Comparison of ENCODE assay signal across 8 cellular contexts in genomic region chr4:88285235-88285505, GRCh38. TPM values are rescaled to one million over a fixed set of nuclear protein-coding genes. Genes with fewer than 3 reads are reported as not detected.
A peak's percentile ranks its signal among the peaks of the same experiment; 100 is the strongest.
DNase-seq lines count a peak whose midpoint lies in the region; ATAC-seq, FAIRE-seq and TF ChIP-seq lines count a peak whose summit lies in the region.

No MANE protein-coding gene starts in this region.

- intact Hi-C loops in GM12878 (cut with micrococcal nuclease; ENCODE audit: unreplicated experiment) = loop anchor here (2.0 kb wide), 2 partner anchors 172 to 238 kb away; partner anchors contain the start of genes HERC5 and PYURF

- H3K4me3 ChIP-seq in GM12878 = peak overlapping the region; percentile 69
- peak overlapping the region in 1 of 2 experiments; percentile 90 for H3K4me3 ChIP-seq in mesenchymal stem cell (ENCODE audit: insufficient read depth in 1 of 2, low read depth in 1 of 2, low read length in 2 of 2)

- H3K9me3 Mint-ChIP-seq in activated naive CD4-positive, alpha-beta T cell treated with anti-CD3 and anti-CD28 coated beads, Interleukin-2, amount 10 ng/mL, durations not matched to agents 7 days and 5 days = no peaks in the 10 kb centered on the region
- H3K9me3 Mint-ChIP-seq in type B pancreatic cell = no peaks in the 10 kb centered on the region

- no peak for TF ChIP-seq POLR2A in GM12878 (IDR thresholded peaks at IDR 0.05; ENCODE audit: low read depth, low read length)

- H3K36me3 ChIP-seq in GM12878 (ENCODE audit: control insufficient read depth in 2 of 2, insufficient read depth in 2 of 2, low read length in 1 of 2) (no peaks in the 10 kb centered on the region; a peak in 1 of 4 replicates), mesenchymal stem cell (ENCODE audit: control insufficient read depth in 1 of 2, insufficient read depth in 2 of 2, low read depth in 1 of 2, low read length in 2 of 2) (no peaks in the 10 kb centered on the region)

- peaks cover 15% of the 10 kb centered on the region for H3K36me3 Mint-ChIP-seq in activated naive CD4-positive, alpha-beta T cell treated with anti-CD3 and anti-CD28 coated beads, Interleukin-2, amount 10 ng/mL, durations not matched to agents 7 days and 5 days
- no peaks in the 10 kb centered on the region for H3K36me3 Mint-ChIP-seq in type B pancreatic cell

- no peak overlapping the region for H2BK5ac ChIP-seq in mesenchymal stem cell (ENCODE audit: low read depth, low read length, poor library complexity, severe bottlenecking)

- H3K27me3 ChIP-seq in GM12878 (replicated peaks in 1 of 2; ENCODE audit: control insufficient read depth in 2 of 2, insufficient read depth in 2 of 2, low read length in 1 of 2) = no peaks in the 10 kb centered on the region
- no peaks in the 10 kb centered on the region for H3K27me3 ChIP-seq in mesenchymal stem cell (ENCODE audit: control insufficient read depth in 1 of 2, insufficient read depth in 1 of 2, low read length in 2 of 2)

- no peak overlapping the region for H2BK120ac ChIP-seq in mesenchymal stem cell (ENCODE audit: low read depth, low read length)

- H3K79me1 ChIP-seq in mesenchymal stem cell (replicated peaks; ENCODE audit: low read length, poor library complexity, severe bottlenecking) = peaks cover 5% of the 10 kb centered on the region

- CTCF ChIA-PET in activated naive CD4-positive, alpha-beta T cell treated with anti-CD3 and anti-CD28 coated beads, Interleukin-2, amount 10 ng/mL, durations not matched to agents 7 days and 5 days (lab: Charles Lee) = interaction anchor here (1.3 to 1.4 kb wide), 3 partner anchors 20 to 230 kb away, joined by 4 to 6 read pairs (median 5); no protein-coding TSS in a partner anchor
- CTCF ChIA-PET in GM12878 (lab: Yijun Ruan, JAX) = interaction anchor here (0.6 to 3.1 kb wide), 8 partner anchors 9 to 268 kb away, joined by 3 to 9 read pairs (median 8); partner anchors contain the start of gene HERC6

- H3K18ac ChIP-seq in mesenchymal stem cell (ENCODE audit: low read depth in 1 of 2, low read length in 2 of 2) = no peak overlapping the region

- no peaks in the 10 kb centered on the region for H4K20me1 ChIP-seq in GM12878 (ENCODE audit: control insufficient read depth, insufficient read depth)

- peaks cover 42% of the 10 kb centered on the region for H3K4me1 Mint-ChIP-seq in activated naive CD4-positive, alpha-beta T cell treated with anti-CD3 and anti-CD28 coated beads, Interleukin-2, amount 10 ng/mL, durations not matched to agents 7 days and 5 days
- H3K4me1 Mint-ChIP-seq in type B pancreatic cell (ENCODE audit: unreplicated experiment) = peaks cover 26% of the 10 kb centered on the region

- TSS peak; percentile 84 for BruUV-seq in GM12878 (replicated peaks; lab: Mats Ljungman, UMichigan)

- H4K8ac ChIP-seq in mesenchymal stem cell (ENCODE audit: low read length) = no peak overlapping the region

- no peak overlapping the region for H2AK5ac ChIP-seq in mesenchymal stem cell (ENCODE audit: low read length, severe bottlenecking)

- 0% methylated on average over 3 of the region's 3 CpGs for WGBS in GM12878 (ENCODE audit: insufficient coverage, insufficient replicate concordance, low lambda C conversion rate, missing lambda C conversion rate)
- WGBS in mesenchymal stem cell = 79% methylated on average over 3 of the region's 3 CpGs

- POLR2A ChIA-PET in GM12878 (lab: Charles Lee) = interaction anchor here (0.7 to 5.8 kb wide), 3 partner anchors 9 to 172 kb away, joined by 3 to 40 read pairs (median 27); partner anchors contain the start of gene HERC5

- RAD21 ChIA-PET in GM12878 (lab: Charles Lee; ENCODE audit: unreplicated experiment) = interaction anchor here (0.7 to 6.2 kb wide), 10 partner anchors 9 to 240 kb away, joined by 3 to 42 read pairs (median 6); partner anchors contain the start of gene HERC5

- H3K14ac ChIP-seq in mesenchymal stem cell (ENCODE audit: low read length in 2 of 2) = no peak overlapping the region

- ATAC-seq in GM12878 = no peak
- no peak for ATAC-seq in activated CD4-positive, CD25-positive, alpha-beta regulatory T cell treated with anti-CD3 and anti-CD28 coated beads, Interleukin-2, amount 50 U/mL, for 24 hours

- in situ Hi-C loops in GM12878 (cut with MboI) = no loop called here

- no peak overlapping the region for H3K23ac ChIP-seq in mesenchymal stem cell (ENCODE audit: low read length in 2 of 2)

- TF ChIP-seq CTCF in GM12878 (IDR thresholded peaks at IDR 0.05 in 2 of 3, conservative IDR thresholded peaks at IDR 0.05 in 1 of 3; ENCODE audit: control insufficient read depth in 2 of 3, extremely low read depth in 1 of 3, insufficient read depth in 1 of 3, low read depth in 3 of 3, low read length in 3 of 3) (no peak), type B pancreatic cell (conservative IDR thresholded peaks at IDR 0.05) (no peak)

- peak overlapping the region; percentile 89 for H3K4me3 Mint-ChIP-seq in activated naive CD4-positive, alpha-beta T cell treated with anti-CD3 and anti-CD28 coated beads, Interleukin-2, amount 10 ng/mL, durations not matched to agents 7 days and 5 days
- H3K4me3 Mint-ChIP-seq in type B pancreatic cell = peak overlapping the region; percentile 100

- TF ChIP-seq EP300 in GM12878 (IDR thresholded peaks at IDR 0.05; ENCODE audit: borderline replicate concordance in 1 of 2, control insufficient read depth in 1 of 2, low read depth in 2 of 2, low read length in 2 of 2) = no peak

- no peak for TF ChIP-seq RAD21 in GM12878 (IDR thresholded peaks at IDR 0.05; ENCODE audit: insufficient read depth, low read depth, low read length)

- H3K4ac ChIP-seq in mesenchymal stem cell (ENCODE audit: low read depth in 1 of 2, low read length in 2 of 2) = no peak overlapping the region

- H3K79me2 ChIP-seq in GM12878 (ENCODE audit: control insufficient read depth, insufficient read depth, low read length) = peaks cover 37% of the 10 kb centered on the region

- H2BK12ac ChIP-seq in mesenchymal stem cell (ENCODE audit: low read length in 2 of 2) = no peak overlapping the region

- H3K4me1 ChIP-seq in GM12878 (ENCODE audit: control insufficient read depth, insufficient read depth, low read length) (0 out of 2 replicates have a peak, but pooled peaks cover under 1% of the 10 kb centered on the region), mesenchymal stem cell (ENCODE audit: control insufficient read depth, insufficient read depth, low read depth, low read length) (peaks cover 7% of the 10 kb centered on the region)

- H2BK15ac ChIP-seq in mesenchymal stem cell (ENCODE audit: low read depth, poor library complexity, severe bottlenecking) = no peak overlapping the region

- no peaks in the 10 kb centered on the region for H3K9me3 ChIP-seq in GM12878 (replicated peaks; ENCODE audit: control insufficient read depth, insufficient read depth, low read length)
- H3K9me3 ChIP-seq in mesenchymal stem cell (ENCODE audit: control insufficient read depth, low read length) = no peaks in the 10 kb centered on the region

- H3K9ac ChIP-seq in GM12878 (ENCODE audit: control insufficient read depth, insufficient read depth, low read length) (peak overlapping the region; percentile 52), mesenchymal stem cell (ENCODE audit: low read length) (peak overlapping the region; percentile 91)

- H3K4me2 ChIP-seq in GM12878 (ENCODE audit: control insufficient read depth, insufficient read depth) (peak overlapping the region; percentile 77), mesenchymal stem cell (ENCODE audit: low read length, poor library complexity, severe bottlenecking) (peak overlapping the region; percentile 77)

- FAIRE-seq in GM12878 (lab: Jason Lieb, UNC) = no peak

- DNase-seq in activated naive CD4-positive, alpha-beta T cell treated with anti-CD3 and anti-CD28 coated beads, Interleukin-2, amount 10 ng/mL, durations not matched to agents 7 days and 5 days = no peak
- DNase-seq in activated naive CD4-positive, alpha-beta T cell treated with Interleukin-2 at 50 U/mL for 16 hours = no peak
- no peak for DNase-seq in GM12878 (ENCODE audit: low read depth, low spot score)
- no peak for DNase-seq in mesenchymal stem cell
- no peak for DNase-seq in type B pancreatic cell (ENCODE audit: extremely low spot score, unreplicated experiment)
- no peak for DNase-seq in NCI-H345 treated with DMSO at 0.1 percent for 48 hours (lab: John Stamatoyannopoulos, UW; ENCODE audit: unreplicated experiment)
- no peak for DNase-seq in hypothalamus (lab: John Stamatoyannopoulos, UW)

- peak overlapping the region; percentile 99 for H3K27ac Mint-ChIP-seq in activated naive CD4-positive, alpha-beta T cell treated with anti-CD3 and anti-CD28 coated beads, Interleukin-2, amount 10 ng/mL, durations not matched to agents 7 days and 5 days
- peak overlapping the region; percentile 100 for H3K27ac Mint-ChIP-seq in type B pancreatic cell

- H2AFZ ChIP-seq in GM12878 (ENCODE audit: control insufficient read depth, low read depth, low read length) = peak overlapping the region; percentile 86
- no peak overlapping the region for H2AFZ ChIP-seq in mesenchymal stem cell (ENCODE audit: low read depth, low read length)

- H3K27me3 Mint-ChIP-seq in activated naive CD4-positive, alpha-beta T cell treated with anti-CD3 and anti-CD28 coated beads, Interleukin-2, amount 10 ng/mL, durations not matched to agents 7 days and 5 days = peaks cover 3% of the 10 kb centered on the region
- H3K27me3 Mint-ChIP-seq in type B pancreatic cell = no peaks in the 10 kb centered on the region

- no peak overlapping the region for H4K91ac ChIP-seq in mesenchymal stem cell (ENCODE audit: low read length)

- H3K27ac ChIP-seq in GM12878 (ENCODE audit: control insufficient read depth, insufficient read depth) = peak overlapping the region; percentile 75
- H3K27ac ChIP-seq in mesenchymal stem cell (ENCODE audit: low read length, poor library complexity, severe bottlenecking) = peak overlapping the region; percentile 69

- SMC1A ChIA-PET in GM12878 (lab: Charles Lee; ENCODE audit: uncharacterized antibody, unreplicated experiment) = interaction anchor here (0.7 to 13.5 kb wide), 9 partner anchors 9 to 172 kb away, joined by 3 to 112 read pairs (median 4); partner anchors contain the start of gene HERC5

RNA-seq across cellular contexts. Expression of gene PPM1K, which starts 0.8 kb away (rescaled TPM):
- total RNA-seq in GM12878 (2013; cell fraction: nucleolus; rRNA removed) = 241 and 259 TPM in 2 replicates
- total RNA-seq in GM12878 (2014; rRNA removed) (43.7 and 52.3 TPM in 2 replicates), GM12878 (2014; rRNA removed; fragmentation: Illumina TruSeq; extraction: Trizol) (41.7 and 47.1 TPM in 2 replicates), GM12878 (2021) (48.3 and 48.4 TPM in 2 replicates), type B pancreatic cell (ENCODE audit: low replicate concordance) (23.2 and 24.8 TPM in 2 replicates)
- polyA plus RNA-seq in GM12878 (2011; ENCODE audit: low read depth) = 11.0 TPM
- polyA plus RNA-seq in GM12878 (2011; rRNA removed) (79.1 and 91.2 TPM in 2 replicates), GM12878 (2014; fragmentation: Illumina TruSeq; extraction: Trizol) (32.2 and 38.9 TPM in 2 replicates), GM12878 (2014; fragmentation: Nextera tagmentation; extraction: Ambion mirVana) (10 to 100 TPM; 25.3 to 25.4 TPM), GM12878 (2014; rRNA removed) (33.4 and 44.8 TPM in 2 replicates), GM12878 (2016; fragmentation: Nextera tagmentation; extraction: Ambion mirVana) (10 to 100 TPM; 25.0 to 26.9 TPM)
- 52.1 and 52.5 TPM in 2 replicates for polyA plus RNA-seq in GM12878 (2011; cell fraction: cytosol; rRNA removed)
- 58.7 and 59.0 TPM in 2 replicates for polyA plus RNA-seq in GM12878 (2011; cell fraction: nucleus; rRNA removed)
- 17.7 and 20.5 TPM in 2 replicates for polyA plus RNA-seq in GM12878 (2012)
- 154 and 215 TPM in 2 replicates for polyA minus RNA-seq in GM12878 (2011; rRNA and poly(A)+ RNA removed)
- polyA minus RNA-seq in GM12878 (2011; cell fraction: cytosol; rRNA and poly(A)+ RNA removed) = 26.8 and 34.7 TPM in 2 replicates
- polyA minus RNA-seq in GM12878 (2011; cell fraction: nucleus; rRNA and poly(A)+ RNA removed) = 86.0 and 123 TPM in 2 replicates
- 11.3 TPM for polyA plus RNA-seq in mesenchymal stem cell (2013, experiment 1 of 2)
- 11.1 TPM for polyA plus RNA-seq in mesenchymal stem cell (2013, experiment 2 of 2)
